20 cellular contexts compared by ENCODE assay signal in the genomic region with DNA sequence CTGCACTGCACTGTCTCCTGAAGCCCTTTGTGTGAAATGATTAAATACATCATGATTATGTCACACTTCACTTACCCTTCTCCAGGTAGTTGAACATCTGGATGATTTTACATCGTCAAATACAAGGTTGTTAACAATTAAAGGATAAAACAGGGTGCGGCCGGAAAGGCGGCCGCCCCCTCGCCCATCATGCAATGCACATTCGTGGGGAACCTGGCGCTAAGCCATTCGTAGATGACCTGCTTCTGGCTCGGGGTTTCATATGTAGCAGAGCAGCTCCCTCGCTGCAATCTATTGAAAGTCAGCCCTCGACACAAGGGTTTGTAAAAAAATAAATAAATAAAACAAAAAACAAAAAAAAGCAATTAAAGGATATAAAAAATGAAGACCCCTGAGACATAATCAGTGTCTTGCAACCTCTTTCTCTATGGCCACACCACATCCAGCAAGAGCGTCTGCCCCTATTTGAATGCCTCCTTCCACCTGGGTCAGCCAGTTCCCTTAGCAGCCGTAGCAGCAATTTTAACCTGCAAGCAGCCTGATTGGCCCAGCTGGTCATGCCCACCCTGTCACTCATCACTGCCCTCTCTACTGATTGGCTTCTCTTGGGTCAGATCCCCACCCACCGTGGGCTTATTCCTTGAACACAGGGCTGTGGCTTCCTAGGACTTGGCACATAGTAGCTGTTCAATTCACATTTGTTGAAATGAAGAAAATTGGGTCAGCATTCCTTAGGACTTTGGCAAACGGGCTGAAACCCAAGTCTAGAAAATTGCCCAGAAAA.
"Had no signal": no experiment of that assay in that cellular context is flagged by ENCODE, and none has a peak within 500 bp of the region (broad histone marks: within the 10 kb centered on the region; RNA-seq: fewer than 3 reads in every experiment).

No MANE protein-coding gene starts in this region.

- H3K79me2 ChIP-seq: parathyroid adenoma had no signal

- H3K27me3 ChIP-seq: esophagus muscularis mucosa, gastrocnemius medialis, right lobe of liver, tibial nerve had no signal

- H3K27ac ChIP-seq: epithelial cell of prostate, esophagus muscularis mucosa, gastrocnemius medialis, left ventricle myocardium inferior, parathyroid adenoma, psoas muscle, right lobe of liver, spleen, tibial nerve had no signal

- ATAC-seq: effector memory CD8-positive, alpha-beta T cell; gastrocnemius medialis; left cardiac atrium; psoas muscle; right lobe of liver; stimulated activated memory B cell treated with anti-CD40 and anti-IgM and Interleukin-4, amounts not matched to agents 10 μg/mL and 1 μg/mL and 100 μg/mL, for 72 hours had no signal

- H3K4me1 ChIP-seq: esophagus muscularis mucosa, gastrocnemius medialis, left ventricle myocardium inferior, parathyroid adenoma, psoas muscle, right lobe of liver, spleen had no signal

- H3K9ac ChIP-seq: parathyroid adenoma had no signal

- DNase-seq: effector memory CD8-positive, alpha-beta T cell; gastrocnemius medialis; kidney; left cardiac atrium; left ventricle myocardium inferior; mesendoderm; naive B cell; occipital lobe; psoas muscle; retina; right lobe of liver; spleen; stimulated activated CD4-positive, alpha-beta T cell treated with anti-CD3 and anti-CD28 coated beads, Interleukin-15, amount 100 ng/mL, for 24 hours; stimulated activated CD4-positive, alpha-beta T cell treated with anti-CD3 and anti-CD28 coated beads, Interleukin-1b, Interleukin-23, amount 100 ng/mL, for 48 hours; stimulated activated CD4-positive, alpha-beta T cell treated with anti-CD3 and anti-CD28 coated beads, Interleukin-4, amount 100 ng/mL, for 24 hours had no signal

- H2AFZ ChIP-seq: parathyroid adenoma had no signal

- H3K4me3 ChIP-seq: esophagus muscularis mucosa, gastrocnemius medialis, left ventricle myocardium inferior, psoas muscle, right lobe of liver, spleen, tibial nerve had no signal

- H3K36me3 ChIP-seq: esophagus muscularis mucosa, gastrocnemius medialis, left ventricle myocardium inferior, right lobe of liver, spleen had no signal
